11 cellular contexts compared by ENCODE assay signal in the genomic region with DNA sequence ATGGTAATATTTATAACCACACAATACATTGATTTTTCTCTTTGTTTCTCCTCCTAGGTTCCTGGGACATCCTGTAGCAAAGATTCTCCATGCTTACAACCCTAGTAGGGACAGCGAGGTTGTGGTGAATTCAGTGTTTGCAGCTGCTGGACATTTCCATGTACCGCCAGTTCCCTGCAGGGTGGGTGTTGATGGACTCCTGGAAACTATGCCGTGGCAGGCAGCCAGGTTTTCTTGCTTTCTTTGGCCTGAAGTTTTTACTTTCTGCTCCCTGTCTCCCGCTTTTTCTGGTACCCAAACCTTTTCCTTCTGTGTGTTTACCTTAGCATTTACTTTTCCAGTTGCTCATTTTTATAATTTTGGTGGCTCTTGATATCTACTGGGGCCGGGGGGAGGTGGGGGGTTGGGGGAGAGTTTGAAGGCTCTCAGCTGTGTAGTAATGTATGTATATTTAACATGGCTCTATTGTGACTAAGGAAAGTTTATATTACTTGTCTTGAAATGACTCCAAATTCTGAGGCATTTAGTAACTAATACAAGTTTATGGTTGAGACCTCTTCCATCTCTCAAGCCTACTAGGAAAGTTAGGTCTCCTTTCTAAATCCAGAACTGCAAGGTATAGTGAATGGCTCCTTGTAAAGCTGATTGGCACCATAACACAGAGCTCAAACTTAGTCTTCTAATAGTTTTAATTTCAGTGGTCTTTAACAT.
DNase-seq lines count a peak whose midpoint lies in the region; ATAC-seq, FAIRE-seq and TF ChIP-seq lines count a peak whose summit lies in the region.
"Had no signal": no experiment of that assay in that cellular context is flagged by ENCODE, and none has a peak within 500 bp of the region (broad histone marks: within the 10 kb centered on the region; RNA-seq: fewer than 3 reads in every experiment).

No MANE protein-coding gene starts in this region.

- H3K4me2 ChIP-seq in smooth muscle cell = no peak overlapping the region

- H3K36me3 ChIP-seq in brain microvascular endothelial cell (replicated peaks) = peaks cover 3% of the 10 kb centered on the region
- peaks cover 2 to 8% of the 10 kb centered on the region in 2 donors for H3K36me3 ChIP-seq in stomach smooth muscle (ENCODE audit: control insufficient read depth in 2 of 2, insufficient read depth in 2 of 2, low read length in 2 of 2)
- H3K36me3 ChIP-seq in smooth muscle cell (ENCODE audit: low read depth) = peaks cover 3% of the 10 kb centered on the region
- peaks cover 0 to 55% (median 0%) of the 10 kb centered on the region in 3 donors for H3K36me3 ChIP-seq in esophagus squamous epithelium

- H3K27me3 ChIP-seq in brain microvascular endothelial cell (replicated peaks) (no peaks in the 10 kb centered on the region), stomach smooth muscle (ENCODE audit: control insufficient read depth in 1 of 2, insufficient read depth in 2 of 2, low read length in 2 of 2) (no peaks in the 10 kb centered on the region), smooth muscle cell (ENCODE audit: low read depth) (no peaks in the 10 kb centered on the region), esophagus squamous epithelium (no peaks in the 10 kb centered on the region)
- H3K27me3 ChIP-seq: upper lobe of right lung had no signal

- DNase-seq in HTR-8/SVneo (ENCODE audit: insufficient read length, low spot score) (peak; percentile 15), brain microvascular endothelial cell (peak; percentile 89), kidney glomerular epithelial cell (lab: John Stamatoyannopoulos, UW) (peak; percentile 9), smooth muscle cell (lab: John Stamatoyannopoulos, UW; ENCODE audit: unreplicated experiment) (no peak), esophagus squamous epithelium (lab: John Stamatoyannopoulos, UW) (no peak), retina (no peak)
- DNase-seq: activated naive CD4-positive, alpha-beta T cell treated with Interleukin-2 at 50 U/mL for 16 hours; T-helper 9 cell; upper lobe of right lung had no signal

- H2AFZ ChIP-seq in smooth muscle cell (ENCODE audit: low read depth) = no peak overlapping the region

- H3K9me3 ChIP-seq in stomach smooth muscle (ENCODE audit: control insufficient read depth in 2 of 2, low read length in 2 of 2) (no peaks in the 10 kb centered on the region), smooth muscle cell (replicated peaks; ENCODE audit: low read depth) (no peaks in the 10 kb centered on the region), esophagus squamous epithelium (no peaks in the 10 kb centered on the region)
- H3K9me3 ChIP-seq: upper lobe of right lung had no signal

- H3K79me2 ChIP-seq in smooth muscle cell (ENCODE audit: low read depth) = no peaks in the 10 kb centered on the region

- no peak for FAIRE-seq in HTR-8/SVneo (lab: Jason Lieb, UNC)

- H3K27ac ChIP-seq in brain microvascular endothelial cell (no peak overlapping the region), stomach smooth muscle (ENCODE audit: low read length) (peak overlapping the region; percentile 37), smooth muscle cell (ENCODE audit: low read depth) (no peak overlapping the region), esophagus squamous epithelium (peak overlapping the region in 1 of 4 donors; percentile 6)
- H3K27ac ChIP-seq: upper lobe of right lung had no signal

- no peak for TF ChIP-seq CTCF in brain microvascular endothelial cell (IDR thresholded peaks at IDR 0.05; ENCODE audit: low read depth, low read length, missing control alignments)
- TF ChIP-seq CTCF in smooth muscle cell (IDR thresholded peaks at IDR 0.05; ENCODE audit: borderline replicate concordance, insufficient read depth, poor library complexity, severe bottlenecking) = no peak
- no peak for TF ChIP-seq CTCF in esophagus squamous epithelium (IDR thresholded peaks at IDR 0.05)

- no peaks in the 10 kb centered on the region for H4K20me1 ChIP-seq in smooth muscle cell (ENCODE audit: low read depth)

- H3K4me1 ChIP-seq in stomach smooth muscle (ENCODE audit: control insufficient read depth, insufficient read depth, low read length) (peaks cover 19% of the 10 kb centered on the region), smooth muscle cell (ENCODE audit: low read depth) (no peaks in the 10 kb centered on the region), esophagus squamous epithelium (peaks cover 0 to 11% (median 0%) of the 10 kb centered on the region in 3 donors)

- H3K9ac ChIP-seq in stomach smooth muscle (ENCODE audit: low read length in 2 of 2) (no peak overlapping the region), smooth muscle cell (ENCODE audit: low read depth) (no peak overlapping the region)

- H3F3A ChIP-seq in smooth muscle cell (ENCODE audit: low read depth) = no peaks in the 10 kb centered on the region

- 70% methylated on average over 5 of the region's 5 CpGs for WGBS in smooth muscle cell (ENCODE audit: low lambda C conversion rate)
- WGBS in esophagus squamous epithelium, 2 donors = 53 to 55% methylated on average over 5 of the region's 5 CpGs

- in situ Hi-C loops in brain microvascular endothelial cell (cut with HindIII; ENCODE audit: low pct_ligation_motif_present, low sequenced_read_pairs) = no loop called here

- H3K4me3 ChIP-seq in brain microvascular endothelial cell (ENCODE audit: low read depth, low read length) = no peak overlapping the region
- H3K4me3 ChIP-seq in stomach smooth muscle (ENCODE audit: low read length in 2 of 2) = peak overlapping the region in 1 of 2 donors; percentile 17
- no peak overlapping the region for H3K4me3 ChIP-seq in smooth muscle cell
- H3K4me3 ChIP-seq in esophagus squamous epithelium = no peak overlapping the region
- H3K4me3 ChIP-seq: upper lobe of right lung had no signal

- no peak for ATAC-seq in HG03108 (IDR thresholded peaks at IDR 0.05; ENCODE audit: unreplicated experiment)
- ATAC-seq: upper lobe of right lung had no signal

- intact Hi-C loops in esophagus squamous epithelium (cut with DNase I) = no loop called here

- TF ChIP-seq POLR2A in esophagus squamous epithelium (IDR thresholded peaks at IDR 0.05) = no peak

Comparison
In these comparisons a context has a peak if more than half of its experiments do, and no peak if none do; other contexts are left out.
1. DNase-seq: peak in HTR-8/SVneo (single experiment), brain microvascular endothelial cell (single experiment) and kidney glomerular epithelial cell (single experiment); none in smooth muscle cell (single experiment), esophagus squamous epithelium (single experiment) and retina (single experiment).